22 cellular contexts compared by ENCODE assay signal in genomic region chr3:182460303-182460702, GRCh38.
DNase-seq lines count a peak whose midpoint lies in the region; TF ChIP-seq lines count a peak whose summit lies in the region.
"Had no signal": no experiment of that assay in that cellular context is flagged by ENCODE, and none has a peak within 500 bp of the region (broad histone marks: within the 10 kb centered on the region; RNA-seq: fewer than 3 reads in every experiment).

No MANE protein-coding gene starts in this region.

- no peak overlapping the region for H3K4ac ChIP-seq in neuronal stem cell (ENCODE audit: low read length)

- H2BK15ac ChIP-seq in neuronal stem cell (ENCODE audit: low read length), result no peak overlapping the region

- no peak overlapping the region for H3K23ac ChIP-seq in neuronal stem cell (ENCODE audit: low read depth, low read length, poor library complexity)

- no peak overlapping the region for H3K14ac ChIP-seq in neuronal stem cell (ENCODE audit: low read length)

- H3K79me1 ChIP-seq in neuronal stem cell (ENCODE audit: low read depth, low read length), result no peaks in the 10 kb centered on the region

- no peak overlapping the region for H3K18ac ChIP-seq in neuronal stem cell (ENCODE audit: low read length)

- H3K4me2 ChIP-seq in Karpas-422 (ENCODE audit: low read depth, low read length, poor library complexity, severe bottlenecking) (no peak overlapping the region), OCI-LY7 (ENCODE audit: low read length) (no peak overlapping the region), PC-9 (no peak overlapping the region), neuronal stem cell (ENCODE audit: insufficient read depth, low read length, poor library complexity, severe bottlenecking) (no peak overlapping the region)
- H3K4me2 ChIP-seq: A549; BLaER1 treated with 17β-estradiol and CSF1 and Interleukin-3, amounts not matched to agents 10 nM and 100 nM; GM23338 had no signal

- H3K9ac ChIP-seq in Karpas-422 (ENCODE audit: low read length) (no peak overlapping the region), neuronal stem cell (ENCODE audit: low read depth, low read length, poor library complexity) (no peak overlapping the region)
- H3K9ac ChIP-seq: BLaER1 treated with 17β-estradiol and CSF1 and Interleukin-3, amounts not matched to agents 10 nM and 100 nM had no signal

- no peak overlapping the region for H2BK5ac ChIP-seq in neuronal stem cell (ENCODE audit: low read length)

- intact Hi-C loops in OCI-LY7 (cut with micrococcal nuclease; ENCODE audit: unreplicated experiment) (no loop called here), PC-9 (cut with micrococcal nuclease; ENCODE audit: unreplicated experiment) (no loop called here)

- BruUV-seq in OCI-LY7 (replicated peaks; lab: Mats Ljungman, UMichigan) (no TSS peak), PC-9 (replicated peaks; lab: Mats Ljungman, UMichigan) (no TSS peak)

- H3K9me2 ChIP-seq in Karpas-422 (replicated peaks; ENCODE audit: insufficient read depth, low read length) (no peaks in the 10 kb centered on the region), OCI-LY7 (ENCODE audit: insufficient read depth, low read length) (no peaks in the 10 kb centered on the region), PC-9 (ENCODE audit: insufficient read depth) (no peaks in the 10 kb centered on the region)

- H3K36me3 ChIP-seq in Karpas-422 (ENCODE audit: insufficient read depth, low read length), result no peaks in the 10 kb centered on the region
- no peaks in the 10 kb centered on the region; the same call in 1 of the 2 replicates for H3K36me3 ChIP-seq in OCI-LY7 (ENCODE audit: insufficient read depth, low read length)
- H3K36me3 ChIP-seq in PC-9 (ENCODE audit: low read depth), result no peaks in the 10 kb centered on the region
- no peaks in the 10 kb centered on the region for H3K36me3 ChIP-seq in neuronal stem cell (replicated peaks in 1 of 2; ENCODE audit: control insufficient read depth in 2 of 2, insufficient read depth in 2 of 2, low read length in 2 of 2)
- H3K36me3 ChIP-seq: BE2C; BLaER1 treated with 17β-estradiol and CSF1 and Interleukin-3, amounts not matched to agents 10 nM and 100 nM had no signal

- CTCF ChIA-PET in OCI-LY7 (lab: Charles Lee; ENCODE audit: unreplicated experiment), result no interaction called here
- CTCF ChIA-PET in PC-9 (lab: Charles Lee), result no interaction called here
- CTCF ChIA-PET in HEK293T (lab: Yijun Ruan, JAX), result no interaction called here

- no peak overlapping the region for H3K4me3 Mint-ChIP-seq in mesothelial cell of epicardium
- H3K4me3 Mint-ChIP-seq: CD14-positive monocyte; CD4-positive, alpha-beta T cell; CD8-positive, alpha-beta memory T cell; GM23338 had no signal

- no peak overlapping the region for H3K27ac Mint-ChIP-seq in mesothelial cell of epicardium
- H3K27ac Mint-ChIP-seq: CD4-positive, alpha-beta T cell; CD8-positive, alpha-beta memory T cell; GM23338 had no signal

- no CpG with 5 or more reads among the region's 4 CpGs for WGBS in neuronal stem cell (ENCODE audit: extremely low coverage in 2 of 2, insufficient read length in 2 of 2, insufficient replicate concordance in 1 of 2), 2 donors

- H3K27ac ChIP-seq in Karpas-422 (ENCODE audit: low read length), result no peak overlapping the region
- no peak overlapping the region for H3K27ac ChIP-seq in OCI-LY7 (ENCODE audit: low read depth, low read length, poor library complexity, severe bottlenecking)
- no peak overlapping the region for H3K27ac ChIP-seq in PC-9
- H3K27ac ChIP-seq in neuronal stem cell (replicated peaks; ENCODE audit: low read length), result no peak overlapping the region
- H3K27ac ChIP-seq: A549; BLaER1 treated with 17β-estradiol and CSF1 and Interleukin-3, amounts not matched to agents 10 nM and 100 nM had no signal

- peaks cover 28% of the 10 kb centered on the region for H3K9me3 Mint-ChIP-seq in mesothelial cell of epicardium

- H4K91ac ChIP-seq in neuronal stem cell (ENCODE audit: low read depth, low read length, poor library complexity), result no peak overlapping the region

- H3K36me3 Mint-ChIP-seq in mesothelial cell of epicardium, result no peaks in the 10 kb centered on the region
- H3K36me3 Mint-ChIP-seq: CD14-positive monocyte; CD8-positive, alpha-beta memory T cell had no signal

- H3K79me2 ChIP-seq in Karpas-422 (ENCODE audit: low read length), result no peaks in the 10 kb centered on the region
- no peaks in the 10 kb centered on the region for H3K79me2 ChIP-seq in OCI-LY7 (ENCODE audit: insufficient read depth, low read depth, low read length)
- no peaks in the 10 kb centered on the region for H3K79me2 ChIP-seq in PC-9 (ENCODE audit: low read depth)

- H4K8ac ChIP-seq in neuronal stem cell (ENCODE audit: low read depth, low read length), result no peak overlapping the region

- H3K27me3 ChIP-seq in Karpas-422 (ENCODE audit: low read length) (no peaks in the 10 kb centered on the region), PC-9 (ENCODE audit: insufficient read depth, low read depth) (no peaks in the 10 kb centered on the region), neuronal stem cell (ENCODE audit: control insufficient read depth in 3 of 3, insufficient read depth in 3 of 3, low read depth in 1 of 3, low read length in 3 of 3) (no peaks in the 10 kb centered on the region)
- H3K27me3 ChIP-seq: BE2C; BLaER1 treated with 17β-estradiol and CSF1 and Interleukin-3, amounts not matched to agents 10 nM and 100 nM had no signal

- TF ChIP-seq CTCF in OCI-LY7 (conservative IDR thresholded peaks at IDR 0.05; ENCODE audit: low read length) (no peak), PC-9 (conservative IDR thresholded peaks at IDR 0.05) (no peak), mesothelial cell of epicardium (IDR thresholded peaks at IDR 0.05; ENCODE audit: unreplicated experiment) (no peak)

- no peaks in the 10 kb centered on the region for H3K4me1 ChIP-seq in Karpas-422 (ENCODE audit: low read length)
- no peaks in the 10 kb centered on the region for H3K4me1 ChIP-seq in OCI-LY7 (ENCODE audit: insufficient read depth, low read length, poor library complexity, severe bottlenecking)
- no peaks in the 10 kb centered on the region for H3K4me1 ChIP-seq in PC-9 (replicated peaks; ENCODE audit: insufficient read depth)
- peaks cover 2 to 7% of the 10 kb centered on the region in 2 donors for H3K4me1 ChIP-seq in neuronal stem cell (ENCODE audit: control insufficient read depth in 2 of 2, insufficient read depth in 1 of 2, low read depth in 1 of 2, low read length in 2 of 2)
- H3K4me1 ChIP-seq: A549, BE2C had no signal

- H2BK120ac ChIP-seq in neuronal stem cell (ENCODE audit: low read depth, low read length), result no peak overlapping the region

- DNase-seq in Karpas-422 (no peak), OCI-LY7 (ENCODE audit: low spot score) (no peak), PC-9 (no peak), neuronal stem cell (ENCODE audit: low spot score) (no peak), HEK293T (ENCODE audit: extremely low spot score) (no peak), NCI-H446 (lab: John Stamatoyannopoulos, UW) (no peak), mesothelial cell of epicardium (ENCODE audit: low spot score in 2 of 2, unreplicated experiment in 2 of 2) (no peak)
- DNase-seq: 8988T; ACHN; AML-193; BE2C; CD4-positive, alpha-beta T cell; CD8-positive, alpha-beta memory T cell; DMS79; EL; GF-D8; H7; HCEC 1CT had no signal

- H2AK5ac ChIP-seq in neuronal stem cell (ENCODE audit: low read depth, low read length), result no peak overlapping the region

- H2BK12ac ChIP-seq in neuronal stem cell (ENCODE audit: low read length), result no peak overlapping the region

- POLR2A ChIA-PET in OCI-LY7 (lab: Charles Lee), result interaction anchor here (1.1 to 1.8 kb wide), 2 partner anchors 9 to 17 kb away, joined by 3 to 8 read pairs; no protein-coding TSS in a partner anchor
- POLR2A ChIA-PET in PC-9 (lab: Charles Lee; ENCODE audit: unreplicated experiment), result no interaction called here
- POLR2A ChIA-PET in HEK293T (lab: Yijun Ruan, JAX), result no interaction called here

- no peaks in the 10 kb centered on the region for H4K20me1 ChIP-seq in Karpas-422 (ENCODE audit: insufficient read depth, low read depth, low read length)
- no peaks in the 10 kb centered on the region for H4K20me1 ChIP-seq in OCI-LY7 (ENCODE audit: insufficient read depth, low read length)
- H4K20me1 ChIP-seq in PC-9 (ENCODE audit: insufficient read depth), result no peaks in the 10 kb centered on the region
- H4K20me1 ChIP-seq: BLaER1 treated with 17β-estradiol and CSF1 and Interleukin-3, amounts not matched to agents 10 nM and 100 nM had no signal

- no peaks in the 10 kb centered on the region for H3K27me3 Mint-ChIP-seq in mesothelial cell of epicardium (ENCODE audit: low read depth)
- H3K27me3 Mint-ChIP-seq: CD4-positive, alpha-beta T cell; CD8-positive, alpha-beta memory T cell had no signal

- H3K9me3 ChIP-seq in Karpas-422 (ENCODE audit: low read length), result no peaks in the 10 kb centered on the region
- H3K9me3 ChIP-seq in OCI-LY7 (ENCODE audit: low read length), result peaks cover 39% of the 10 kb centered on the region
- H3K9me3 ChIP-seq in PC-9 (ENCODE audit: insufficient read depth, low read depth), result no peaks in the 10 kb centered on the region
- H3K9me3 ChIP-seq in neuronal stem cell (replicated peaks in 1 of 2; ENCODE audit: control insufficient read depth in 2 of 2, insufficient read depth in 1 of 2, low read depth in 1 of 2, low read length in 2 of 2), result peaks cover 2 to 16% of the 10 kb centered on the region in 2 donors
- H3K9me3 ChIP-seq: A549, BE2C had no signal

- no peak overlapping the region for H3K4me3 ChIP-seq in Karpas-422 (ENCODE audit: low read length)
- no peak overlapping the region for H3K4me3 ChIP-seq in OCI-LY7 (ENCODE audit: low read depth, low read length, poor library complexity, severe bottlenecking)
- no peak overlapping the region for H3K4me3 ChIP-seq in PC-9
- H3K4me3 ChIP-seq in neuronal stem cell (ENCODE audit: low read length in 2 of 2), result no peak overlapping the region
- H3K4me3 ChIP-seq: A549; BLaER1 treated with 17β-estradiol and CSF1 and Interleukin-3, amounts not matched to agents 10 nM and 100 nM; GM23338 had no signal

- H3K4me1 Mint-ChIP-seq in mesothelial cell of epicardium, result no peaks in the 10 kb centered on the region
- H3K4me1 Mint-ChIP-seq: CD14-positive monocyte; CD8-positive, alpha-beta memory T cell; GM23338 had no signal

- peak overlapping the region; percentile 56 for H2AFZ ChIP-seq in Karpas-422 (ENCODE audit: low read length)
- peak overlapping the region; percentile 77; the same call in 1 of the 2 replicates for H2AFZ ChIP-seq in OCI-LY7 (ENCODE audit: low read length)
- H2AFZ ChIP-seq in PC-9, result 0 out of 2 replicates have a peak overlapping the region, but pooled peaks have one; percentile 22
- peak overlapping the region; percentile 19 for H2AFZ ChIP-seq in neuronal stem cell (ENCODE audit: low read length)
- H2AFZ ChIP-seq: GM23338 had no signal

- H3F3A ChIP-seq in PC-9 (ENCODE audit: insufficient read depth, low read depth), result no peaks in the 10 kb centered on the region

TF ChIP-seq in HEK293T, 16 proteins besides CTCF, POLR2A, EP300 and RAD21 (continues in another document):
- no peak for TF ChIP-seq ZNF384 (IDR thresholded peaks at IDR 0.05)
- TF ChIP-seq HDGF (IDR thresholded peaks at IDR 0.05; ENCODE audit: borderline replicate concordance), result no peak
- no peak for TF ChIP-seq FOXA1 (IDR thresholded peaks at IDR 0.05)
- no peak for TF ChIP-seq CTBP1 (IDR thresholded peaks at IDR 0.05; ENCODE audit: borderline replicate concordance)
- no peak for TF ChIP-seq ELF4 (IDR thresholded peaks at IDR 0.05)
- TF ChIP-seq FOXM1 (IDR thresholded peaks at IDR 0.05; ENCODE audit: borderline replicate concordance), result no peak
- no peak for TF ChIP-seq L3MBTL2 (conservative IDR thresholded peaks at IDR 0.05)
- TF ChIP-seq NFRKB (IDR thresholded peaks at IDR 0.05), result no peak

Comparison
In these comparisons a context has a peak if more than half of its experiments do, and no peak if none do; other contexts are left out.
1. H2AFZ ChIP-seq: peak in every context shown above with its lines; median percentile 77 in OCI-LY7; 56 in Karpas-422; 22 in PC-9; 19 in neuronal stem cell.